Comparison of ENCODE assay signal across 8 cellular contexts in genomic region chr6:98946266-98946817, GRCh38. TPM values are rescaled to one million over a fixed set of nuclear protein-coding genes. Genes with fewer than 3 reads are reported as not detected.
A peak's percentile ranks its signal among the peaks of the same experiment; 100 is the strongest.
DNase-seq lines count a peak whose midpoint lies in the region; ATAC-seq and TF ChIP-seq lines count a peak whose summit lies in the region.

No MANE protein-coding gene starts in this region.

- H3K14ac ChIP-seq in neuronal stem cell (ENCODE audit: low read length): no peak overlapping the region

- no CpG with 5 or more reads among the region's 9 CpGs for WGBS in neuronal stem cell (ENCODE audit: extremely low coverage in 2 of 2, insufficient read length in 2 of 2, insufficient replicate concordance in 1 of 2), 2 donors

- peaks cover 0 to 21% (median 10%) of the 10 kb centered on the region in 3 donors for H3K36me3 Mint-ChIP-seq in CD8-positive, alpha-beta memory T cell

- no peak overlapping the region for H2BK15ac ChIP-seq in neuronal stem cell (ENCODE audit: low read length)

- no peak overlapping the region for H2BK5ac ChIP-seq in neuronal stem cell (ENCODE audit: low read length)

- H3K9ac ChIP-seq in neuronal stem cell (ENCODE audit: low read depth, low read length, poor library complexity): no peak overlapping the region

- peak overlapping the region; percentile 66 for H3K4me3 ChIP-seq in CD8-positive, alpha-beta memory T cell (ENCODE audit: low read length)
- peak overlapping the region; percentile 71 for H3K4me3 ChIP-seq in effector memory CD4-positive, alpha-beta T cell (ENCODE audit: insufficient read depth, low read depth, low read length, poor library complexity, severe bottlenecking)
- H3K4me3 ChIP-seq in neuronal stem cell (ENCODE audit: low read length in 2 of 2): peak overlapping the region in 1 of 2 donors; percentile 94
- H3K4me3 ChIP-seq in uterus: peak overlapping the region in 1 of 2 donors; percentile 99

- H3K4me3 Mint-ChIP-seq in CD8-positive, alpha-beta memory T cell: peak overlapping the region; percentile 89 to 99 (median 95)

- H2AFZ ChIP-seq in neuronal stem cell (ENCODE audit: low read length): no peak overlapping the region

- H2BK120ac ChIP-seq in neuronal stem cell (ENCODE audit: low read depth, low read length): no peak overlapping the region

- H2AK5ac ChIP-seq in neuronal stem cell (ENCODE audit: low read depth, low read length): no peak overlapping the region

- peaks cover 5 to 9% (median 6%) of the 10 kb centered on the region in 5 donors for H3K9me3 Mint-ChIP-seq in CD8-positive, alpha-beta memory T cell

- no peak overlapping the region for H4K8ac ChIP-seq in neuronal stem cell (ENCODE audit: low read depth, low read length)

- no peak overlapping the region for H4K91ac ChIP-seq in neuronal stem cell (ENCODE audit: low read depth, low read length, poor library complexity)

- H3K23ac ChIP-seq in neuronal stem cell (ENCODE audit: low read depth, low read length, poor library complexity): no peak overlapping the region

- CTCF ChIA-PET in CD8-positive, alpha-beta memory T cell (lab: Charles Lee): no interaction called here
- CTCF ChIA-PET in RWPE1 (lab: Yijun Ruan, JAX): no interaction called here

- H3K18ac ChIP-seq in neuronal stem cell (ENCODE audit: low read length): no peak overlapping the region

- peak overlapping the region in 7 of 8 donors; percentile 74 to 96 (median 92) for H3K27ac Mint-ChIP-seq in CD8-positive, alpha-beta memory T cell

- POLR2A ChIA-PET in CD8-positive, alpha-beta memory T cell (lab: Charles Lee): no interaction called here
- POLR2A ChIA-PET in RWPE1 (lab: Yijun Ruan, JAX; ENCODE audit: low non-redundant PET): no interaction called here

- H3K9me3 ChIP-seq in CD8-positive, alpha-beta memory T cell (ENCODE audit: low read length): no peaks in the 10 kb centered on the region
- H3K9me3 ChIP-seq in effector memory CD4-positive, alpha-beta T cell (ENCODE audit: control insufficient read depth, low read length): no peaks in the 10 kb centered on the region
- peaks cover 1 to 22% of the 10 kb centered on the region in 2 donors for H3K9me3 ChIP-seq in neuronal stem cell (replicated peaks in 1 of 2; ENCODE audit: control insufficient read depth in 2 of 2, insufficient read depth in 1 of 2, low read depth in 1 of 2, low read length in 2 of 2)
- no peaks in the 10 kb centered on the region for H3K9me3 ChIP-seq in uterus

- ATAC-seq in HG02884 (IDR thresholded peaks at IDR 0.05; ENCODE audit: unreplicated experiment): no peak

- H3K27me3 Mint-ChIP-seq in CD8-positive, alpha-beta memory T cell: peaks cover 0 to 2% of the 10 kb centered on the region in 2 donors

- H3K27me3 ChIP-seq in CD8-positive, alpha-beta memory T cell (ENCODE audit: insufficient read depth, low read length, poor library complexity, severe bottlenecking): no peaks in the 10 kb centered on the region
- H3K27me3 ChIP-seq in effector memory CD4-positive, alpha-beta T cell (replicated peaks; ENCODE audit: control insufficient read depth, insufficient read depth, low read length, poor library complexity, severe bottlenecking): no peaks in the 10 kb centered on the region
- H3K27me3 ChIP-seq in neuronal stem cell (ENCODE audit: control insufficient read depth in 3 of 3, insufficient read depth in 3 of 3, low read depth in 1 of 3, low read length in 3 of 3) (no peaks in the 10 kb centered on the region), uterus (no peaks in the 10 kb centered on the region)

- H3K79me1 ChIP-seq in neuronal stem cell (ENCODE audit: low read depth, low read length): peaks cover 3% of the 10 kb centered on the region

- peak overlapping the region; percentile 78 for H3K27ac ChIP-seq in CD8-positive, alpha-beta memory T cell (ENCODE audit: low read depth, low read length)
- H3K27ac ChIP-seq in effector memory CD4-positive, alpha-beta T cell (ENCODE audit: insufficient read depth, low read length, poor library complexity, severe bottlenecking): peak overlapping the region; percentile 60
- H3K27ac ChIP-seq in neuronal stem cell (replicated peaks; ENCODE audit: low read length) (no peak overlapping the region), uterus (peak overlapping the region in 1 of 2 donors; percentile 80), RWPE1 (no peak overlapping the region)

- DNase-seq in CD8-positive, alpha-beta memory T cell: no peak
- DNase-seq in NCI-H524 treated with DMSO at 0.1 percent for 48 hours (lab: John Stamatoyannopoulos, UW) (peak; percentile 69), neuronal stem cell (ENCODE audit: low spot score) (no peak), uterus (no peak), RWPE1 (ENCODE audit: low spot score) (no peak)
- no peak for DNase-seq in effector memory CD4-positive, alpha-beta T cell
- no peak for DNase-seq in stimulated activated CD4-positive, alpha-beta T cell treated with anti-CD3 and anti-CD28 coated beads, Interleukin-12 subunit alpha, Interleukin-12 subunit beta, amount 100 ng/mL, for 4 hours

- TF ChIP-seq CTCF in uterus (IDR thresholded peaks at IDR 0.05) (no peak), RWPE1 (conservative IDR thresholded peaks at IDR 0.05; ENCODE audit: low read depth) (no peak)

- no peaks in the 10 kb centered on the region for H3K36me3 ChIP-seq in CD8-positive, alpha-beta memory T cell (ENCODE audit: insufficient read depth, low read length)
- no peaks in the 10 kb centered on the region for H3K36me3 ChIP-seq in effector memory CD4-positive, alpha-beta T cell (ENCODE audit: control insufficient read depth, insufficient read depth, low read length)
- H3K36me3 ChIP-seq in neuronal stem cell (replicated peaks in 1 of 2; ENCODE audit: control insufficient read depth in 2 of 2, insufficient read depth in 2 of 2, low read length in 2 of 2) (no peaks in the 10 kb centered on the region), uterus (no peaks in the 10 kb centered on the region)

- H2BK12ac ChIP-seq in neuronal stem cell (ENCODE audit: low read length): no peak overlapping the region

- H3K4me2 ChIP-seq in neuronal stem cell (ENCODE audit: insufficient read depth, low read length, poor library complexity, severe bottlenecking): peak overlapping the region; percentile 83

- intact Hi-C loops in uterus (cut with DNase I; ENCODE audit: low total_unique reads): no loop called here

- no peak overlapping the region for H3K4ac ChIP-seq in neuronal stem cell (ENCODE audit: low read length)

- TF ChIP-seq POLR2A in uterus (IDR thresholded peaks at IDR 0.05): no peak

- H3K4me1 ChIP-seq in CD8-positive, alpha-beta memory T cell (ENCODE audit: insufficient read depth, low read length): peaks cover 17% of the 10 kb centered on the region
- H3K4me1 ChIP-seq in effector memory CD4-positive, alpha-beta T cell (ENCODE audit: control insufficient read depth, insufficient read depth, low read length, poor library complexity, severe bottlenecking): peaks cover 10% of the 10 kb centered on the region
- peaks cover 0 to 2% of the 10 kb centered on the region in 2 donors for H3K4me1 ChIP-seq in neuronal stem cell (ENCODE audit: control insufficient read depth in 2 of 2, insufficient read depth in 1 of 2, low read depth in 1 of 2, low read length in 2 of 2)
- H3K4me1 ChIP-seq in uterus: no peaks in the 10 kb centered on the region

- peaks cover 43 to 59% (median 54%) of the 10 kb centered on the region in 3 donors for H3K4me1 Mint-ChIP-seq in CD8-positive, alpha-beta memory T cell

RNA-seq across cellular contexts. Expression of gene FBXL4, which starts 1.4 kb away (rescaled TPM):
- 10 to 100 TPM; 12.4 to 12.7 TPM for total RNA-seq in CD8-positive, alpha-beta memory T cell
- 9.6 TPM for polyA plus RNA-seq in CD8-positive, alpha-beta memory T cell
- 7.1 TPM for polyA plus RNA-seq in neuronal stem cell (2013, experiment 1 of 2)
- polyA plus RNA-seq in neuronal stem cell (2013, experiment 2 of 2): 6.4 TPM
- 10 to 100 TPM; 16.7 to 40.9 (median 35.8) TPM for total RNA-seq in uterus

Comparison
In these comparisons a context has a peak if more than half of its experiments do, and no peak if none do; other contexts are left out.
1. H3K27ac ChIP-seq: peak in CD8-positive, alpha-beta memory T cell (single experiment) and effector memory CD4-positive, alpha-beta T cell (single experiment); none in neuronal stem cell (single experiment) and RWPE1 (single experiment).